In the genomic region with DNA sequence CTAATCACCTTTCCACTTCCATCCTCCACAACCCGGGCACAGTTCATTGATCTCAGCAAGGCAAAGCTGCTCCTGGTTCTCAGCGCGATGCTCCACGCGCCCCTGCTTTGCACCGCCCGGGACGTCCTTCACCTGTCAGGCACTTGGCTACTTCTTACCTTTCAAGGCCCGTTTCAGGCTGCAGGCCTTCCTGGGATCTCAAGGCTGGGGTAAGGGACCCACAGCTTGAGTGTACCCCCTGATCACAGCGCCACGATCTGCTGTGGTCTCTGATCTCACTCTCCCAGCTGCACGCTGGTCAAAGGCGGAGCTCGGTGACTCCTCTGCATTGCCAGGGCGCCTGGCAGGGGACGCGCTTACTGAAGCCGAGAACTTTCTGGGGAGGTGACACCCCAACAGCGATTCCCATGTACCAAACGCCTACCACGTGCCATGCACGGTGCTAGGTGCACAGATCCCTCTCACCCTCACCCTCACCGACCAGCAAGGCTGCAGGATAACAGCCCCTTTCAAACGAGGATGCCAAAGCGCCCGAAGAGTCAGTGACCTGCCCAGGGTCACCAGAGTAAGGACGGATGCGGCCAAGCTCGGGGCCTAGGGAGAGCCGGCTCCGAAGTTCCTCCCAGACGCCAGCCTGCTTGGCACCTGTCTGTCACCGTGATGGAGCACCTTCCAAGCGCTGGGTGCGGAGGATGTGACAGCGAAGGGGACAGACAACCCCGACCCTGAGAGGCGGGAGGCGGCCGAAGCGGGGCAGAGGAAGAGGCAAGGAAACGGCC, we compare ENCODE assay signal across 8 cellular contexts. TPM values are rescaled to one million over a fixed set of nuclear protein-coding genes. Genes with fewer than 3 reads are reported as not detected.
DNase-seq lines count a peak whose midpoint lies in the region; ATAC-seq and TF ChIP-seq lines count a peak whose summit lies in the region.

No MANE protein-coding gene starts in this region.

- no peaks in the 10 kb centered on the region for H3K27me3 ChIP-seq in MM.1S (replicated peaks; ENCODE audit: insufficient read depth, low read length)
- no peaks in the 10 kb centered on the region for H3K27me3 ChIP-seq in effector memory CD4-positive, alpha-beta T cell (replicated peaks; ENCODE audit: control insufficient read depth, insufficient read depth, low read length, poor library complexity, severe bottlenecking)
- no peaks in the 10 kb centered on the region for H3K27me3 ChIP-seq in mesenchymal stem cell (ENCODE audit: control insufficient read depth in 1 of 2, insufficient read depth in 1 of 2, low read length in 2 of 2)

- H3K4me1 ChIP-seq in MM.1S (ENCODE audit: low read length) (peaks cover 36% of the 10 kb centered on the region), mesenchymal stem cell (ENCODE audit: control insufficient read depth, insufficient read depth, low read depth, low read length) (peaks cover 8% of the 10 kb centered on the region)
- peaks cover 15% of the 10 kb centered on the region for H3K4me1 ChIP-seq in effector memory CD4-positive, alpha-beta T cell (ENCODE audit: control insufficient read depth, insufficient read depth, low read length, poor library complexity, severe bottlenecking)

- H2AK5ac ChIP-seq in mesenchymal stem cell (ENCODE audit: low read length, severe bottlenecking): no peak overlapping the region

- peak overlapping the region in 1 of 2 experiments; percentile 64 for H2BK12ac ChIP-seq in mesenchymal stem cell (ENCODE audit: low read length in 2 of 2)

- peak; percentile 11 for ATAC-seq in GM18499 (IDR thresholded peaks at IDR 0.05; ENCODE audit: insufficient read depth, unreplicated experiment)

- H2BK120ac ChIP-seq in mesenchymal stem cell (ENCODE audit: low read depth, low read length): peak overlapping the region; percentile 91

- peak overlapping the region; percentile 94 for H3K4me3 ChIP-seq in MM.1S (ENCODE audit: low read length)
- peak overlapping the region; percentile 76 for H3K4me3 ChIP-seq in effector memory CD4-positive, alpha-beta T cell (ENCODE audit: insufficient read depth, low read depth, low read length, poor library complexity, severe bottlenecking)
- H3K4me3 ChIP-seq in mesenchymal stem cell (ENCODE audit: insufficient read depth in 1 of 2, low read depth in 1 of 2, low read length in 2 of 2): peak overlapping the region; percentile 91 to 96

- POLR2A ChIA-PET in HEK293T (lab: Yijun Ruan, JAX): interaction anchor here (1.0 to 1.1 kb wide), 2 partner anchors 21 to 208 kb away, joined by 3 to 4 read pairs; a partner anchor contains a TSS

- DNase-seq in HEK293T (ENCODE audit: extremely low spot score) (peak; percentile 27), MM.1S (peak; percentile 38), mesenchymal stem cell (peak; percentile 60), GOT3 (lab: John Stamatoyannopoulos, UW) (no peak)
- peak; percentile 14 for DNase-seq in activated CD4-positive, alpha-beta T cell treated with anti-CD3 and anti-CD28 coated beads, Interleukin-2, amount 50 U/mL, for 24 hours (ENCODE audit: low read depth in 1 of 2, low spot score in 1 of 2)
- peak in 2 of 3 donors; percentile 15 to 18 for DNase-seq in effector memory CD4-positive, alpha-beta T cell
- peak; percentile 15 for DNase-seq in stimulated activated CD8-positive, alpha-beta memory T cell treated with anti-CD3 and anti-CD28 coated beads, Interleukin-15, amount 100 ng/mL, for 1 hour (ENCODE audit: low read depth)

- no peak; the same call in 1 of the 2 replicates for TF ChIP-seq CTCF in MM.1S (IDR thresholded peaks at IDR 0.05; ENCODE audit: low read length)

- peak overlapping the region; percentile 88 for H4K8ac ChIP-seq in mesenchymal stem cell (ENCODE audit: low read length)

- peaks cover 22% of the 10 kb centered on the region for H3K79me1 ChIP-seq in mesenchymal stem cell (replicated peaks; ENCODE audit: low read length, poor library complexity, severe bottlenecking)

- no peaks in the 10 kb centered on the region for H3K9me2 ChIP-seq in MM.1S (replicated peaks; ENCODE audit: insufficient read depth, low read length)

- H3K18ac ChIP-seq in mesenchymal stem cell (ENCODE audit: low read depth in 1 of 2, low read length in 2 of 2): peak overlapping the region; percentile 95 to 99

- H2AFZ ChIP-seq in MM.1S (ENCODE audit: low read length) (peak overlapping the region; percentile 97), mesenchymal stem cell (ENCODE audit: low read depth, low read length) (peak overlapping the region; percentile 55)

- no peak overlapping the region for H2BK5ac ChIP-seq in mesenchymal stem cell (ENCODE audit: low read depth, low read length, poor library complexity, severe bottlenecking)

- H3K4ac ChIP-seq in mesenchymal stem cell (ENCODE audit: low read depth in 1 of 2, low read length in 2 of 2): peak overlapping the region; percentile 7 to 55

- no peaks in the 10 kb centered on the region for H4K20me1 ChIP-seq in MM.1S (ENCODE audit: insufficient read depth, low read length)

- peak overlapping the region; percentile 100 for H2BK15ac ChIP-seq in mesenchymal stem cell (ENCODE audit: low read depth, poor library complexity, severe bottlenecking)

- peaks cover 80% of the 10 kb centered on the region for H3K79me2 ChIP-seq in MM.1S (ENCODE audit: low read length)

- H3K4me2 ChIP-seq in MM.1S (ENCODE audit: low read depth, low read length): peak overlapping the region; percentile 99
- H3K4me2 ChIP-seq in mesenchymal stem cell (ENCODE audit: low read length, poor library complexity, severe bottlenecking): peak overlapping the region; percentile 85

- H4K91ac ChIP-seq in mesenchymal stem cell (ENCODE audit: low read length): peak overlapping the region; percentile 8

- H3K14ac ChIP-seq in mesenchymal stem cell (ENCODE audit: low read length in 2 of 2): peak overlapping the region in 1 of 2 experiments; percentile 49

- H3K36me3 ChIP-seq in MM.1S (replicated peaks; ENCODE audit: insufficient read depth, low read length) (no peaks in the 10 kb centered on the region), mesenchymal stem cell (ENCODE audit: control insufficient read depth in 1 of 2, insufficient read depth in 2 of 2, low read depth in 1 of 2, low read length in 2 of 2) (peaks cover 0 to 14% of the 10 kb centered on the region in 2 experiments)
- peaks cover 6% of the 10 kb centered on the region for H3K36me3 ChIP-seq in effector memory CD4-positive, alpha-beta T cell (ENCODE audit: control insufficient read depth, insufficient read depth, low read length)

- peak overlapping the region in 1 of 2 experiments; percentile 64 for H3K23ac ChIP-seq in mesenchymal stem cell (ENCODE audit: low read length in 2 of 2)

- peaks cover 16% of the 10 kb centered on the region for H3F3A ChIP-seq in MM.1S (ENCODE audit: insufficient read depth, low read length)

- H3K9me3 ChIP-seq in MM.1S (replicated peaks; ENCODE audit: insufficient read depth, low read length) (no peaks in the 10 kb centered on the region), mesenchymal stem cell (ENCODE audit: control insufficient read depth, low read length) (no peaks in the 10 kb centered on the region)
- H3K9me3 ChIP-seq in effector memory CD4-positive, alpha-beta T cell (ENCODE audit: control insufficient read depth, low read length): no peaks in the 10 kb centered on the region

- 7% methylated on average over 38 of the region's 42 CpGs for WGBS in mesenchymal stem cell

- H3K9ac ChIP-seq in MM.1S (ENCODE audit: low read length) (peak overlapping the region; percentile 93), mesenchymal stem cell (ENCODE audit: low read length) (peak overlapping the region; percentile 96)

- CTCF ChIA-PET in HEK293T (lab: Yijun Ruan, JAX): interaction anchor here (0.6 to 1.1 kb wide), 3 partner anchors 52 to 576 kb away, joined by 3 read pairs; a partner anchor contains a TSS

- H3K27ac ChIP-seq in MM.1S (ENCODE audit: low read length) (peak overlapping the region; percentile 80; the same call in 1 of the 2 replicates), mesenchymal stem cell (ENCODE audit: low read length, poor library complexity, severe bottlenecking) (peak overlapping the region; percentile 7)
- peak overlapping the region; percentile 70 for H3K27ac ChIP-seq in effector memory CD4-positive, alpha-beta T cell (ENCODE audit: insufficient read depth, low read length, poor library complexity, severe bottlenecking)

TF ChIP-seq in HEK293T, 16 proteins besides CTCF, POLR2A, EP300 and RAD21:
- TF ChIP-seq, protein P1, sequence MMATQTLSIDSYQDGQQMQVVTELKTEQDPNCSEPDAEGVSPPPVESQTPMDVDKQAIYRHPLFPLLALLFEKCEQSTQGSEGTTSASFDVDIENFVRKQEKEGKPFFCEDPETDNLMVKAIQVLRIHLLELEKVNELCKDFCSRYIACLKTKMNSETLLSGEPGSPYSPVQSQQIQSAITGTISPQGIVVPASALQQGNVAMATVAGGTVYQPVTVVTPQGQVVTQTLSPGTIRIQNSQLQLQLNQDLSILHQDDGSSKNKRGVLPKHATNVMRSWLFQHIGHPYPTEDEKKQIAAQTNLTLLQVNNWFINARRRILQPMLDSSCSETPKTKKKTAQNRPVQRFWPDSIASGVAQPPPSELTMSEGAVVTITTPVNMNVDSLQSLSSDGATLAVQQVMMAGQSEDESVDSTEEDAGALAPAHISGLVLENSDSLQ (IDR thresholded peaks at IDR 0.05): peak; percentile 94
- TF ChIP-seq L3MBTL2 (conservative IDR thresholded peaks at IDR 0.05) (peak; percentile 66), CTBP1 (IDR thresholded peaks at IDR 0.05; ENCODE audit: borderline replicate concordance) (no peak)

RNA-seq across cellular contexts. Expression of a gene that starts 0.8 kb away (rescaled TPM):
- 138 TPM for polyA plus RNA-seq in mesenchymal stem cell (2013, experiment 1 of 2)
- polyA plus RNA-seq in mesenchymal stem cell (2013, experiment 2 of 2): 132 TPM

RNA-seq across cellular contexts. Expression of a gene that starts 0.9 kb away (rescaled TPM):
- 26.5 TPM for polyA plus RNA-seq in mesenchymal stem cell (2013, experiment 1 of 2)
- polyA plus RNA-seq in mesenchymal stem cell (2013, experiment 2 of 2): 27.3 TPM

RNA-seq across cellular contexts. Expression of a gene that starts 51.8 kb away (rescaled TPM):
- not detected for polyA plus RNA-seq in mesenchymal stem cell (2013, experiment 1 of 2)
- polyA plus RNA-seq in mesenchymal stem cell (2013, experiment 2 of 2): not detected

Comparison
In these comparisons a context has a peak if more than half of its experiments do, and no peak if none do; other contexts are left out.
1. H3K27ac ChIP-seq: peak in every context shown above with its lines; median percentile 80 in MM.1S; 70 in effector memory CD4-positive, alpha-beta T cell; 7 in mesenchymal stem cell.